8 cellular contexts compared by ENCODE assay signal in genomic region chr15:22949074-22949547, GRCh38. TPM values are rescaled to one million over a fixed set of nuclear protein-coding genes. Genes with fewer than 3 reads are reported as not detected.
DNase-seq lines count a peak whose midpoint lies in the region; ATAC-seq and TF ChIP-seq lines count a peak whose summit lies in the region.

No MANE protein-coding gene starts in this region.

- H3K27ac ChIP-seq in mammary epithelial cell (ENCODE audit: insufficient read depth, low read depth, low read length), result no peak overlapping the region
- H3K27ac ChIP-seq in upper lobe of left lung, result peak overlapping the region; percentile 22 to 73 (median 44)
- no peak overlapping the region for H3K27ac ChIP-seq in caudate nucleus (ENCODE audit: low read depth, low read length)

- H3K4me2 ChIP-seq in mammary epithelial cell (ENCODE audit: insufficient read depth, low read depth, low read length), result peak overlapping the region; percentile 68

- CTCF ChIA-PET in mammary epithelial cell (lab: Charles Lee; ENCODE audit: low non-redundant PET), result no interaction called here

- no peak for TF ChIP-seq POLR2A in upper lobe of left lung (IDR thresholded peaks at IDR 0.05)

- WGBS in mammary epithelial cell (ENCODE audit: low coverage, missing lambda C conversion rate), result 2% methylated on average over 21 of the region's 21 CpGs
- WGBS in upper lobe of left lung, 2 donors, result 34 to 44% methylated on average over 19 to 20 of the region's 21 CpGs

- DNase-seq in COLO829 (ENCODE audit: low spot score) (peak; percentile 80), KG1 (lab: John Stamatoyannopoulos, UW) (peak; percentile 6), mammary epithelial cell (peak; percentile 80), left lobe of liver (ENCODE audit: low spot score) (no peak), upper lobe of left lung (peak in 1 of 2 donors; percentile 85), caudate nucleus (lab: John Stamatoyannopoulos, UW) (no peak)

- dilution Hi-C loops in mammary epithelial cell (cut with HindIII; ENCODE audit: low sequenced_read_pairs), result no loop called here

- ATAC-seq in GM19463 (IDR thresholded peaks at IDR 0.05; ENCODE audit: unreplicated experiment), result peak; percentile 97
- peak; percentile 32 for ATAC-seq in left lobe of liver
- ATAC-seq in upper lobe of left lung (ENCODE audit: low FRiP score in 2 of 2), result peak; percentile 73 to 90
- ATAC-seq in GM21723 (IDR thresholded peaks at IDR 0.05; ENCODE audit: unreplicated experiment), result no peak

- H3K4me1 ChIP-seq in mammary epithelial cell (ENCODE audit: insufficient read depth, low read length) (peaks cover 53% of the 10 kb centered on the region), upper lobe of left lung (peaks cover 32 to 42% (median 39%) of the 10 kb centered on the region in 4 donors)

- H3K4me3 ChIP-seq in mammary epithelial cell (replicated peaks in 1 of 3; ENCODE audit: insufficient read depth in 1 of 3, low read depth in 2 of 3, low read length in 3 of 3), result peak overlapping the region in 2 of 3 experiments; percentile 20 to 25
- H3K4me3 ChIP-seq in upper lobe of left lung, result peak overlapping the region in 1 of 4 donors; percentile 5

- in situ Hi-C loops in mammary epithelial cell (cut with MboI; ENCODE audit: low sequenced_read_pairs in 2 of 2), result loop anchor here in 1 of 2 donors (10.0 kb wide), 3 partner anchors 54 to 94 kb away; no protein-coding TSS in a partner anchor

- no peak overlapping the region for H3K9ac ChIP-seq in mammary epithelial cell (ENCODE audit: insufficient read depth, low read length)

- peaks cover 92% of the 10 kb centered on the region for H3K79me2 ChIP-seq in mammary epithelial cell (ENCODE audit: insufficient read depth, low read length)

- intact Hi-C loops in mammary epithelial cell (cut with micrococcal nuclease), result loop anchor here (2.0 kb wide), 1 partner anchor 20 kb away; no protein-coding TSS in a partner anchor

- no peaks in the 10 kb centered on the region for H3K27me3 ChIP-seq in mammary epithelial cell (ENCODE audit: insufficient read depth, low read length)
- H3K27me3 ChIP-seq in upper lobe of left lung, result no peaks in the 10 kb centered on the region

- no TSS peak for BruUV-seq in mammary epithelial cell (replicated peaks; lab: Mats Ljungman, UMichigan)

- no peaks in the 10 kb centered on the region for H3K9me3 ChIP-seq in mammary epithelial cell (replicated peaks; ENCODE audit: insufficient read depth, low read length)
- no peaks in the 10 kb centered on the region for H3K9me3 ChIP-seq in upper lobe of left lung

- peak overlapping the region; percentile 54 for H2AFZ ChIP-seq in mammary epithelial cell (ENCODE audit: low read depth, low read length)

- H3K36me3 ChIP-seq in mammary epithelial cell (ENCODE audit: insufficient read depth, low read length), result peaks cover 5% of the 10 kb centered on the region
- peaks cover 3 to 29% (median 16%) of the 10 kb centered on the region in 4 donors for H3K36me3 ChIP-seq in upper lobe of left lung

- no peaks in the 10 kb centered on the region for H4K20me1 ChIP-seq in mammary epithelial cell (ENCODE audit: insufficient read depth, low read length)

- TF ChIP-seq EP300 in upper lobe of left lung (IDR thresholded peaks at IDR 0.05), result peak in 2 of 4 donors; percentile 8 to 61

- TF ChIP-seq CTCF in mammary epithelial cell (conservative IDR thresholded peaks at IDR 0.05 in 1 of 2, IDR thresholded peaks at IDR 0.05 in 1 of 2; ENCODE audit: extremely low read depth in 1 of 2, insufficient read depth in 1 of 2, low read depth in 1 of 2, low read length in 2 of 2) (no peak), upper lobe of left lung (IDR thresholded peaks at IDR 0.05) (no peak)

RNA-seq across cellular contexts. Expression of gene CYFIP1, which starts 31.1 kb away (rescaled TPM):
- total RNA-seq in mammary epithelial cell (100 to 1,000 TPM; 128 to 158 TPM), left lobe of liver (46.0 TPM), upper lobe of left lung (100 to 1,000 TPM; 100 to 171 (median 136) TPM)
- 73.3 TPM for polyA plus RNA-seq in mammary epithelial cell
- 292 TPM for polyA minus RNA-seq in mammary epithelial cell

Comparison
In these comparisons a context has a peak if more than half of its experiments do, and no peak if none do; other contexts are left out.
1. DNase-seq: peak in COLO829 (single experiment), KG1 (single experiment) and mammary epithelial cell (single experiment); none in left lobe of liver (single experiment) and caudate nucleus (0 of 61).
2. H3K27ac ChIP-seq: peak in upper lobe of left lung (4 of 4); none in mammary epithelial cell (single experiment) and caudate nucleus (single experiment).